Comparison of ENCODE assay signal across 18 cellular contexts in the genomic region with DNA sequence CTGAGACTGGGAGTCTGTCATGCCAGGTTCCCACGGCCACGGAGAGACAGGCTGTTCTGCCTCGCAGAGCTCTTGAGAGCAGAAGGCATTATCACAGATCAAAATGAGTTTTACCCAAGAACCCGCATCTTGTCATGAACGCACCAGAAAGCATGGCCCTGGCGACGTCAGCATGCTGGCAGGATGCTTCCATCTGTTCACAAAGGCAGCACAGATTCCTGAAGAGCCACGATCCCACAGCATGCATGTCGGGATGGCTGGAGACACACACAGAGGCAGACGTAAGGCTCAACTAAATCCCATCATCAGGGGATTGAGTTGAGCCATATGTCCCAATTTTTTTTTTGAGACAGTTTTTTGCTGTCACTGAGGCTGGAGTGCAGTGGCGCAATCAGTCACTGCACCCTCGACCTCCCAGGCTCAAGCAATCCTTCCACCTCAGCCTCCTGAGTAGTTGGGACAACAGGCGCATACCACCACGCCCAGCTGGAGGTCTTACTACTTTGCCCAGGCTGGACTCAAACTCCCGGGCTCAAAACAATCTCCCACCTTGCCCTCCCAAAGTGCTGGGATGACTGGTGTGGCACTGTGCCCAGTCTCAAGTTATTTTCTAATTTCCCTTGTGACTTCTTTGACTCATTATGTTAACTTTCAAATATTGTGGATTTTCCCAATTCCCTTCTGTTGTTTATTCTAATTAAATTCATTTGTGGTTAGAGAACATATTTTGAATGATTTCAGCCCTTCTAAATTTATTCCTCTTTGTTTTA. TPM values are rescaled to one million over a fixed set of nuclear protein-coding genes. Genes with fewer than 3 reads are reported as not detected.
DNase-seq lines count a peak whose midpoint lies in the region; ATAC-seq and TF ChIP-seq lines count a peak whose summit lies in the region.
"Had no signal": no experiment of that assay in that cellular context is flagged by ENCODE, and none has a peak within 500 bp of the region (broad histone marks: within the 10 kb centered on the region; RNA-seq: fewer than 3 reads in every experiment).

No MANE protein-coding gene starts in this region.

- H3K56ac ChIP-seq in IMR-90 (ENCODE audit: extremely low read depth, insufficient read depth, low read length), result no peak overlapping the region

- H4K5ac ChIP-seq in IMR-90 (ENCODE audit: low read depth, low read length), result peak overlapping the region; percentile 11; the same call in 1 of the 2 replicates

- no peak overlapping the region; the same call in 1 of the 2 replicates for H3K23ac ChIP-seq in IMR-90 (ENCODE audit: low read depth, low read length)

- H3K79me1 ChIP-seq in IMR-90 (ENCODE audit: low read depth in 1 of 2, low read length in 2 of 2), result peaks cover 9 to 36% of the 10 kb centered on the region in 2 experiments

- H3K4ac ChIP-seq in IMR-90 (ENCODE audit: low read depth, low read length), result peak overlapping the region; percentile 13

- H3K9me3 ChIP-seq in IMR-90 (ENCODE audit: control insufficient read depth, insufficient read depth, low read length), result no peaks in the 10 kb centered on the region
- H3K9me3 ChIP-seq: BLaER1, gastrocnemius medialis, HAP-1 had no signal

- no peaks in the 10 kb centered on the region for H3K9me3 Mint-ChIP-seq in activated CD4-positive, alpha-beta T cell treated with anti-CD3 and anti-CD28 coated beads, Interleukin-2, amount 10 ng/mL, durations not matched to agents 7 days and 5 days
- no peaks in the 10 kb centered on the region for H3K9me3 Mint-ChIP-seq in natural killer cell
- no peaks in the 10 kb centered on the region for H3K9me3 Mint-ChIP-seq in stimulated activated naive CD8-positive, alpha-beta T cell treated with anti-CD3 and anti-CD28 coated beads, Interleukin-15, amount 100 ng/mL, for 72 hours
- H3K9me3 Mint-ChIP-seq: activated naive CD4-positive, alpha-beta T cell treated with anti-CD3 and anti-CD28 coated beads for 36 hours; neural progenitor cell had no signal

- peaks cover 10% of the 10 kb centered on the region for H3K4me1 ChIP-seq in IMR-90 (ENCODE audit: control insufficient read depth, insufficient read depth, low read length)
- H3K4me1 ChIP-seq: BLaER1, gastrocnemius medialis, HAP-1, neural progenitor cell had no signal

- H3K18ac ChIP-seq in IMR-90 (ENCODE audit: low read depth, low read length), result peak overlapping the region; percentile 19

- H2AFZ ChIP-seq in IMR-90 (replicated peaks; ENCODE audit: low read length, poor library complexity), result peak overlapping the region; percentile 39
- H2AFZ ChIP-seq: neural progenitor cell had no signal

- H3K27me3 ChIP-seq in IMR-90 (ENCODE audit: control insufficient read depth, insufficient read depth, low read length), result no peaks in the 10 kb centered on the region
- H3K27me3 ChIP-seq: BLaER1, gastrocnemius medialis, neural progenitor cell had no signal

- 91% methylated on average over 9 of the region's 15 CpGs; no CpG with 5 or more reads in 1 of the 2 experiments for WGBS in IMR-90 (ENCODE audit: extremely low coverage in 2 of 2, insufficient read length in 1 of 2), 2 experiments

- peak overlapping the region; percentile 9; the same call in 1 of the 2 replicates for H4K91ac ChIP-seq in IMR-90 (ENCODE audit: insufficient read depth, low read depth, low read length)

- peak overlapping the region; percentile 62; the same call in 1 of the 2 replicates for H2AK5ac ChIP-seq in IMR-90 (ENCODE audit: low read depth, low read length)

- peak overlapping the region; percentile 8 for H2AK9ac ChIP-seq in IMR-90 (replicated peaks; ENCODE audit: low read depth, low read length, poor library complexity)

- H3K9ac ChIP-seq in IMR-90 (ENCODE audit: low read depth, low read length), result no peak overlapping the region
- H3K9ac ChIP-seq: BLaER1, neural progenitor cell had no signal

- TF ChIP-seq RAD21 in IMR-90 (IDR thresholded peaks at IDR 0.05; ENCODE audit: low read length), result no peak

- intact Hi-C loops in IMR-90 (cut with micrococcal nuclease), result no loop called here
- intact Hi-C loops in natural killer cell (cut with micrococcal nuclease), result no loop called here

- no TSS peak for BruUV-seq in IMR-90 (replicated peaks; lab: Mats Ljungman, UMichigan)

- peaks cover 7% of the 10 kb centered on the region for H4K20me1 ChIP-seq in IMR-90 (ENCODE audit: insufficient read depth, low read length)
- H4K20me1 ChIP-seq: BLaER1 had no signal

- H3K36me3 ChIP-seq in IMR-90 (ENCODE audit: control insufficient read depth, insufficient read depth, low read length), result peaks cover 3% of the 10 kb centered on the region; the same call in 1 of the 2 replicates
- H3K36me3 ChIP-seq: gastrocnemius medialis, neural progenitor cell had no signal

- H3K4me3 Mint-ChIP-seq in activated CD4-positive, alpha-beta T cell treated with anti-CD3 and anti-CD28 coated beads, Interleukin-2, amount 10 ng/mL, durations not matched to agents 7 days and 5 days, result no peak overlapping the region
- H3K4me3 Mint-ChIP-seq in natural killer cell, result no peak overlapping the region
- H3K4me3 Mint-ChIP-seq in stimulated activated naive CD8-positive, alpha-beta T cell treated with anti-CD3 and anti-CD28 coated beads, Interleukin-15, amount 100 ng/mL, for 72 hours, result no peak overlapping the region
- H3K4me3 Mint-ChIP-seq: activated naive CD4-positive, alpha-beta T cell treated with anti-CD3 and anti-CD28 coated beads for 36 hours; neural progenitor cell had no signal

- H4K8ac ChIP-seq in IMR-90 (ENCODE audit: low read depth in 2 of 2, low read length in 2 of 2), result peak overlapping the region in 1 of 2 experiments; percentile 85; a peak in 1 of 4 replicates

- H3K9me1 ChIP-seq in IMR-90 (ENCODE audit: insufficient read depth, low read length), result peaks cover 15% of the 10 kb centered on the region

- peak overlapping the region; percentile 20 for H2BK20ac ChIP-seq in IMR-90 (ENCODE audit: low read depth, low read length)

- no peak for TF ChIP-seq CTCF in IMR-90 (conservative IDR thresholded peaks at IDR 0.05; ENCODE audit: low read depth, low read length)
- TF ChIP-seq CTCF in natural killer cell (IDR thresholded peaks at IDR 0.05), result no peak
- no peak for TF ChIP-seq CTCF in GM13977 (IDR thresholded peaks at IDR 0.05; ENCODE audit: extremely low read depth, insufficient read depth, missing control alignments)

- DNase-seq in AG20443 (ENCODE audit: low spot score) (peak; percentile 65), IMR-90 (peak; percentile 83), astrocyte of the hippocampus (ENCODE audit: low read depth, low spot score) (peak; percentile 64), iris pigment epithelial cell (ENCODE audit: low read depth) (peak; percentile 52), natural killer cell (no peak), GM13977 (ENCODE audit: low spot score) (no peak)
- no peak for DNase-seq in activated CD4-positive, alpha-beta T cell treated with anti-CD3 and anti-CD28 coated beads, Interleukin-2, amount 10 ng/mL, durations not matched to agents 7 days and 5 days
- DNase-seq in stimulated activated naive CD8-positive, alpha-beta T cell treated with anti-CD3 and anti-CD28 coated beads, Interleukin-15, amount 100 ng/mL, for 72 hours, result no peak
- DNase-seq: activated naive CD4-positive, alpha-beta T cell treated with anti-CD3 and anti-CD28 coated beads for 36 hours; activated T-cell treated with anti-CD3 and anti-CD28 coated beads for 4 hours; DMS53; effector CD8-positive, alpha-beta T cell; gastrocnemius medialis; retina; SHP77 had no signal

- peak overlapping the region; percentile 24; the same call in 1 of the 2 replicates for H3K4me2 ChIP-seq in IMR-90 (ENCODE audit: low read depth, low read length)
- H3K4me2 ChIP-seq: BLaER1, neural progenitor cell had no signal

- peaks cover 37% of the 10 kb centered on the region for H3K36me3 Mint-ChIP-seq in activated CD4-positive, alpha-beta T cell treated with anti-CD3 and anti-CD28 coated beads, Interleukin-2, amount 10 ng/mL, durations not matched to agents 7 days and 5 days (ENCODE audit: low read depth)
- no peaks in the 10 kb centered on the region for H3K36me3 Mint-ChIP-seq in natural killer cell

- peak overlapping the region; percentile 64 for H2BK5ac ChIP-seq in IMR-90 (ENCODE audit: low read depth, low read length, poor library complexity, severe bottlenecking)

- ATAC-seq in IMR-90 (ENCODE audit: low read depth) (peak; percentile 83), natural killer cell (no peak)
- ATAC-seq in stimulated activated naive CD8-positive, alpha-beta T cell treated with anti-CD3 and anti-CD28 coated beads, Interleukin-15, amount 100 ng/mL, for 72 hours, result no peak
- ATAC-seq: gastrocnemius medialis had no signal

- H3K27ac Mint-ChIP-seq in activated CD4-positive, alpha-beta T cell treated with anti-CD3 and anti-CD28 coated beads, Interleukin-2, amount 10 ng/mL, durations not matched to agents 7 days and 5 days, result no peak overlapping the region
- H3K27ac Mint-ChIP-seq in natural killer cell, result no peak overlapping the region
- peak overlapping the region in 1 of 2 donors; percentile 65 for H3K27ac Mint-ChIP-seq in stimulated activated naive CD8-positive, alpha-beta T cell treated with anti-CD3 and anti-CD28 coated beads, Interleukin-15, amount 100 ng/mL, for 72 hours
- H3K27ac Mint-ChIP-seq: activated naive CD4-positive, alpha-beta T cell treated with anti-CD3 and anti-CD28 coated beads for 36 hours; neural progenitor cell had no signal

- H3K4me1 Mint-ChIP-seq in activated CD4-positive, alpha-beta T cell treated with anti-CD3 and anti-CD28 coated beads, Interleukin-2, amount 10 ng/mL, durations not matched to agents 7 days and 5 days, result no peaks in the 10 kb centered on the region
- H3K4me1 Mint-ChIP-seq in natural killer cell, result no peaks in the 10 kb centered on the region
- no peaks in the 10 kb centered on the region for H3K4me1 Mint-ChIP-seq in stimulated activated naive CD8-positive, alpha-beta T cell treated with anti-CD3 and anti-CD28 coated beads, Interleukin-15, amount 100 ng/mL, for 72 hours

- H3K4me3 ChIP-seq in IMR-90 (ENCODE audit: insufficient read depth, low read depth, low read length), result no peak overlapping the region
- H3K4me3 ChIP-seq: BLaER1, gastrocnemius medialis, HAP-1, neural progenitor cell had no signal

- H2BK15ac ChIP-seq in IMR-90 (ENCODE audit: low read depth, low read length), result peak overlapping the region; percentile 3; the same call in 1 of the 3 replicates

- CTCF ChIA-PET in IMR-90 (lab: Yijun Ruan, JAX), result interaction anchor here (1.2 kb wide), 1 partner anchor 55 kb away, joined by 3 read pairs; no protein-coding TSS in a partner anchor
- CTCF ChIA-PET in activated CD4-positive, alpha-beta T cell treated with anti-CD3 and anti-CD28 coated beads, Interleukin-2, amount 10 ng/mL, durations not matched to agents 7 days and 5 days (lab: Charles Lee), result interaction anchor here (0.5 to 0.9 kb wide), 2 partner anchors 16 to 44 kb away, joined by 4 to 5 read pairs; no protein-coding TSS in a partner anchor

- in situ Hi-C loops in IMR-90 (cut with MboI; ENCODE audit: low sequenced_read_pairs) (no loop called here), GM13977 (cut with MboI; ENCODE audit: low pct_unique_long_range_greater_than_20kb, low sequenced_read_pairs, unreplicated experiment) (no loop called here)

- dilution Hi-C loops in IMR-90 (cut with HindIII; ENCODE audit: low sequenced_read_pairs, unreplicated experiment), result no loop called here

- no peaks in the 10 kb centered on the region for H3K27me3 Mint-ChIP-seq in activated CD4-positive, alpha-beta T cell treated with anti-CD3 and anti-CD28 coated beads, Interleukin-2, amount 10 ng/mL, durations not matched to agents 7 days and 5 days
- no peaks in the 10 kb centered on the region for H3K27me3 Mint-ChIP-seq in natural killer cell (ENCODE audit: low read depth in 2 of 2)
- H3K27me3 Mint-ChIP-seq in stimulated activated naive CD8-positive, alpha-beta T cell treated with anti-CD3 and anti-CD28 coated beads, Interleukin-15, amount 100 ng/mL, for 72 hours, result no peaks in the 10 kb centered on the region

- H2BK120ac ChIP-seq in IMR-90 (ENCODE audit: low read depth, low read length), result peak overlapping the region; percentile 28; the same call in 1 of the 2 replicates

- H3K14ac ChIP-seq in IMR-90 (replicated peaks; ENCODE audit: low read depth, low read length), result peak overlapping the region; percentile 56

- POLR2A ChIA-PET in IMR-90 (lab: Charles Lee; ENCODE audit: unreplicated experiment), result no interaction called here
- POLR2A ChIA-PET in activated CD4-positive, alpha-beta T cell treated with anti-CD3 and anti-CD28 coated beads, Interleukin-2, amount 10 ng/mL, durations not matched to agents 7 days and 5 days (lab: Charles Lee), result interaction anchor here (0.6 kb wide), 1 partner anchor 64 kb away, joined by 5 read pairs; no protein-coding TSS in a partner anchor

- H3K27ac ChIP-seq in IMR-90 (ENCODE audit: insufficient read depth, low read length), result peak overlapping the region; percentile 72; the same call in 1 of the 2 replicates
- H3K27ac ChIP-seq: BLaER1, gastrocnemius medialis, neural progenitor cell had no signal

- no peak for TF ChIP-seq POLR2A in IMR-90 (IDR thresholded peaks at IDR 0.05; ENCODE audit: low read depth, low read length)

RNA-seq across cellular contexts. Expression of a gene that starts 11.1 kb away (rescaled TPM):
- total RNA-seq in IMR-90 (2012; rRNA removed) (13.3 and 13.9 TPM in 2 replicates), natural killer cell (10 to 100 TPM; 43.3 to 45.4 (median 45.1) TPM)
- polyA plus RNA-seq in IMR-90 (2012; rRNA removed), result 24.4 and 24.7 TPM in 2 replicates
- 8.1 and 9.6 TPM in 2 replicates for polyA plus RNA-seq in IMR-90 (2012; cell fraction: cytosol; rRNA removed)
- 87.4 and 134 TPM in 2 replicates for polyA plus RNA-seq in IMR-90 (2012; cell fraction: nucleus; rRNA removed; ENCODE audit: low replicate concordance)
- 100 to 1,000 TPM in 1 of 2 experiments, 10 to 100 TPM in 1; 97.1 to 111 TPM for total RNA-seq in activated CD4-positive, alpha-beta T cell treated with anti-CD3 and anti-CD28 coated beads, Interleukin-2, amount 10 ng/mL, durations not matched to agents 7 days and 5 days

RNA-seq across cellular contexts. Expression of a gene that starts 23.0 kb away (rescaled TPM):
- total RNA-seq in IMR-90 (2012; rRNA removed) (0.56 and 0.72 TPM in 2 replicates), natural killer cell (1 to 10 TPM; 4.5 to 8.7 (median 6.5) TPM)
- 1.6 and 1.9 TPM in 2 replicates for polyA plus RNA-seq in IMR-90 (2012; rRNA removed)
- 1.6 and 1.9 TPM in 2 replicates for polyA plus RNA-seq in IMR-90 (2012; cell fraction: cytosol; rRNA removed)
- polyA plus RNA-seq in IMR-90 (2012; cell fraction: nucleus; rRNA removed; ENCODE audit: low replicate concordance), result 8.8 and 10.3 TPM in 2 replicates
- 1 to 10 TPM; 1.1 to 1.8 TPM for total RNA-seq in activated CD4-positive, alpha-beta T cell treated with anti-CD3 and anti-CD28 coated beads, Interleukin-2, amount 10 ng/mL, durations not matched to agents 7 days and 5 days

Comparison
In these comparisons a context has a peak if more than half of its experiments do, and no peak if none do; other contexts are left out.
1. DNase-seq: peak in AG20443 (single experiment), IMR-90 (single experiment), astrocyte of the hippocampus (single experiment) and iris pigment epithelial cell (single experiment); none in activated CD4-positive, alpha-beta T cell treated with anti-CD3 and anti-CD28 coated beads, Interleukin-2, amount 10 ng/mL, durations not matched to agents 7 days and 5 days (single experiment), natural killer cell (single experiment), GM13977 (single experiment) and stimulated activated naive CD8-positive, alpha-beta T cell treated with anti-CD3 and anti-CD28 coated beads, Interleukin-15, amount 100 ng/mL, for 72 hours (0 of 2).